In the genomic region with DNA sequence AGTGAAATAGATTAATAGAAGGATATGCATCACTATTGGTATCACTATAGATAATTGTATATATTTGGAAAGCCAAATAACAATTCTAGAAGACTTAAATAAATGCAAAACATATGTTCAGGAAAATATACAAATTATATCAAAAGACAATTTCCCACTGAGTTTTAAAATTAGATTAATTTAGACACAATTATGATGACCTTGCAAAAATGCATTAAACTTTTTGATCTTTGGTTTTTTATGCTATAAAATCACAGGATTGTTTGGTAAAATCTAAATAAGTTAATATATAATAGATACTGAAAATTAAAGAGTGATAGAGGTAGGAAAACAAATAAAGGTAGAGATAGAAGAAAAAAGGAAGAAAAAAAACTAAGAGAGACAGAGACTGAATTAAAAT, we compare ENCODE assay signal across 27 cellular contexts.
"Had no signal": no experiment of that assay in that cellular context is flagged by ENCODE, and none has a peak within 500 bp of the region (broad histone marks: within the 10 kb centered on the region; RNA-seq: fewer than 3 reads in every experiment).

No MANE protein-coding gene starts in this region.

- H3K4me1 ChIP-seq: SJSA1 had no signal

- H3K9me3 ChIP-seq: SJSA1 had no signal

- H3K4me2 ChIP-seq: KMS-11, PC-9 had no signal

- DNase-seq: Kasumi-1; MM.1S; NCI-H1092 treated with DMSO at 0.1 percent for 48 hours; NCI-H1417; NCI-H1436 treated with DMSO at 0.1 percent for 48 hours; NCI-H1694; NCI-H187 treated with DMSO at 0.1 percent for 48 hours; NCI-H2029 treated with DMSO at 0.1 percent for 48 hours; NCI-H2171 treated with DMSO at 0.1 percent for 48 hours; NCI-H345; NCI-H446 treated with DMSO at 0.1 percent for 48 hours; NCI-H510A treated with DMSO at 0.1 percent for 48 hours; NCI-H526 treated with DMSO at 0.1 percent for 48 hours; NCI-H748 treated with DMSO at 0.1 percent for 48 hours; NK-92 treated with Interleukin-12 subunit alpha and Interleukin-12 subunit beta, amount 100 ng/mL, for 24 hours; PC-9; Right ventricle myocardium superior; RPMI8226; SIG-M5; SW 1271; T-cell had no signal

- H3K36me3 ChIP-seq: SJSA1 had no signal

- FAIRE-seq: HTR-8/SVneo, RCC 7860 had no signal

- H3K9ac ChIP-seq: KMS-11 had no signal

- H3K27me3 ChIP-seq: SJSA1 had no signal

- ATAC-seq: T-cell had no signal

- H3K27ac ChIP-seq: HL-60, KMS-11, PC-9, SJSA1, SK-N-MC had no signal

- H3K4me3 ChIP-seq: PC-9, SJSA1, SK-N-MC had no signal
